ENCODE assay signal across 31 cellular contexts in genomic region chr17:79625706-79626105, GRCh38. TPM values are rescaled to one million over a fixed set of nuclear protein-coding genes. Genes with fewer than 3 reads are reported as not detected.
DNase-seq lines count a peak whose midpoint lies in the region; ATAC-seq, FAIRE-seq and TF ChIP-seq lines count a peak whose summit lies in the region.
"Had no signal": no experiment of that assay in that cellular context is flagged by ENCODE, and none has a peak within 500 bp of the region (broad histone marks: within the 10 kb centered on the region; RNA-seq: fewer than 3 reads in every experiment).

No MANE protein-coding gene starts in this region.

- H2AFZ ChIP-seq in HepG2 (ENCODE audit: low read length), result no peak overlapping the region
- H2AFZ ChIP-seq: PC-9 had no signal

- H3K79me2 ChIP-seq in HepG2 (ENCODE audit: insufficient read depth, low read length), result no peaks in the 10 kb centered on the region

- no peak overlapping the region for H3K4me3 Mint-ChIP-seq in chondrocyte (ENCODE audit: unreplicated experiment)
- H3K4me3 Mint-ChIP-seq: activated CD4-positive, alpha-beta T cell treated with anti-CD3 and anti-CD28 coated beads, Interleukin-2, amount 10 ng/mL, durations not matched to agents 7 days and 5 days; activated T-cell treated with anti-CD3 and anti-CD28 coated beads, Interleukin-2, amount 50 U/mL, for 4 hours; immature natural killer cell; naive B cell; stimulated activated memory B cell treated with anti-CD40 and anti-IgM and Interleukin-4, amounts not matched to agents 10 μg/mL and 1 μg/mL and 100 μg/mL, for 72 hours had no signal

- in situ Hi-C loops in HepG2 (cut with HindIII; ENCODE audit: extremely low pct_ligation_motif_present, low pct_unique_long_range_greater_than_20kb), result no loop called here

- intact Hi-C loops in right lobe of liver (cut with DNase I), result no loop called here
- intact Hi-C loops in HepG2 (cut with micrococcal nuclease; ENCODE audit: unreplicated experiment), result no loop called here
- intact Hi-C loops in mucosa of descending colon (cut with DNase I, micrococcal nuclease), result no loop called here
- intact Hi-C loops in uterus (cut with DNase I; ENCODE audit: low total_unique reads), result no loop called here

- no peak for TF ChIP-seq CTCF in right lobe of liver (IDR thresholded peaks at IDR 0.05)
- TF ChIP-seq CTCF in HepG2 (CRISPR knock-in tag; IDR thresholded peaks at IDR 0.05), result no peak
- TF ChIP-seq CTCF in chondrocyte (IDR thresholded peaks at IDR 0.05), result no peak
- no peak for TF ChIP-seq CTCF in mucosa of descending colon (IDR thresholded peaks at IDR 0.05)
- TF ChIP-seq CTCF in uterus (IDR thresholded peaks at IDR 0.05), result no peak
- TF ChIP-seq CTCF in foreskin keratinocyte (conservative IDR thresholded peaks at IDR 0.05), result no peak

- H3K36me3 ChIP-seq in right lobe of liver, result no peaks in the 10 kb centered on the region
- no peaks in the 10 kb centered on the region for H3K36me3 ChIP-seq in HepG2 (replicated peaks in 1 of 2; ENCODE audit: control insufficient read depth in 1 of 2, insufficient read depth in 2 of 2, low read length in 2 of 2)
- no peaks in the 10 kb centered on the region for H3K36me3 ChIP-seq in mucosa of descending colon (ENCODE audit: low read depth)
- H3K36me3 ChIP-seq in uterus, result no peaks in the 10 kb centered on the region
- H3K36me3 ChIP-seq: BLaER1 treated with 17β-estradiol and CSF1 and Interleukin-3, amounts not matched to agents 10 nM and 100 nM; transverse colon had no signal

- no peak overlapping the region for H3K27ac ChIP-seq in right lobe of liver
- no peak overlapping the region for H3K27ac ChIP-seq in HepG2 (ENCODE audit: extremely low read length, insufficient read depth, low read length)
- no peak overlapping the region for H3K27ac ChIP-seq in uterus
- no peak overlapping the region for H3K27ac ChIP-seq in foreskin keratinocyte
- H3K27ac ChIP-seq: BLaER1 treated with 17β-estradiol and CSF1 and Interleukin-3, amounts not matched to agents 10 nM and 100 nM; PC-9; transverse colon; VCaP had no signal

- CTCF ChIA-PET in HepG2 (lab: Yijun Ruan, JAX; ENCODE audit: low intra/inter-chr PET ratio, low total read pairs), result no interaction called here

- H3K9ac ChIP-seq in HepG2 (ENCODE audit: insufficient read depth, low read depth, low read length), result no peak overlapping the region
- H3K9ac ChIP-seq: BLaER1 treated with 17β-estradiol and CSF1 and Interleukin-3, amounts not matched to agents 10 nM and 100 nM had no signal

- DNase-seq in right lobe of liver (peak; percentile 3 to 19 (median 16)), HepG2 (ENCODE audit: low spot score) (no peak), chondrocyte (ENCODE audit: low spot score) (peak; percentile 50), mucosa of descending colon (peak in 2 of 3 donors; percentile 9 to 24), uterus (peak; percentile 1 to 3), foreskin keratinocyte (no peak), activated T-cell treated with anti-CD3 and anti-CD28 coated beads for 4 hours (no peak)
- DNase-seq: activated CD4-positive, alpha-beta T cell treated with anti-CD3 and anti-CD28 coated beads, Interleukin-2, amount 10 ng/mL, durations not matched to agents 7 days and 5 days; activated naive CD4-positive, alpha-beta T cell treated with Interleukin-2 at 50 U/mL for 16 hours; activated T-cell treated with anti-CD3 and anti-CD28 coated beads, Interleukin-2, amount 50 U/mL, for 4 hours; amygdala; DMS153; effector CD4-positive, alpha-beta T cell; hypothalamus; immature natural killer cell; Karpas-422; naive B cell; NCI-H1417; NCI-H2081; NCI-H2227 treated with DMSO at 0.1 percent for 48 hours; NCI-H526 treated with DMSO at 0.1 percent for 48 hours; PC-9; SHP77 treated with DMSO at 0.1 percent for 48 hours; T-helper 9 cell had no signal

- no peaks in the 10 kb centered on the region; the same call in 1 of the 2 replicates for H4K20me1 ChIP-seq in HepG2 (ENCODE audit: insufficient read depth, low read length)

- no peak overlapping the region for H3K27ac Mint-ChIP-seq in chondrocyte (ENCODE audit: unreplicated experiment)
- H3K27ac Mint-ChIP-seq: activated CD4-positive, alpha-beta T cell treated with anti-CD3 and anti-CD28 coated beads, Interleukin-2, amount 10 ng/mL, durations not matched to agents 7 days and 5 days; immature natural killer cell; naive B cell; stimulated activated memory B cell treated with anti-CD40 and anti-IgM and Interleukin-4, amounts not matched to agents 10 μg/mL and 1 μg/mL and 100 μg/mL, for 72 hours had no signal

- BruUV-seq in HepG2 (replicated peaks; lab: Mats Ljungman, UMichigan), result no TSS peak

- H3K4me3 ChIP-seq in right lobe of liver, result no peak overlapping the region
- no peak overlapping the region for H3K4me3 ChIP-seq in HepG2 (replicated peaks in 1 of 3; ENCODE audit: insufficient read depth in 1 of 3, low read depth in 2 of 3, low read length in 3 of 3)
- H3K4me3 ChIP-seq in mucosa of descending colon, result no peak overlapping the region
- H3K4me3 ChIP-seq in uterus, result no peak overlapping the region
- H3K4me3 ChIP-seq: BLaER1 treated with 17β-estradiol and CSF1 and Interleukin-3, amounts not matched to agents 10 nM and 100 nM; PC-9; transverse colon had no signal

- peaks cover 56% of the 10 kb centered on the region for H3K27me3 Mint-ChIP-seq in chondrocyte (ENCODE audit: low read depth)
- H3K27me3 Mint-ChIP-seq: activated CD4-positive, alpha-beta T cell treated with anti-CD3 and anti-CD28 coated beads, Interleukin-2, amount 10 ng/mL, durations not matched to agents 7 days and 5 days had no signal

- H3K4me1 ChIP-seq in right lobe of liver (no peaks in the 10 kb centered on the region), HepG2 (ENCODE audit: insufficient read depth, low read length) (no peaks in the 10 kb centered on the region), mucosa of descending colon (ENCODE audit: low read depth) (no peaks in the 10 kb centered on the region), uterus (no peaks in the 10 kb centered on the region), foreskin keratinocyte (no peaks in the 10 kb centered on the region)
- H3K4me1 ChIP-seq: BLaER1 treated with 17β-estradiol and CSF1 and Interleukin-3, amounts not matched to agents 10 nM and 100 nM had no signal

- FAIRE-seq in HepG2 (lab: Jason Lieb, UNC), result no peak

- ATAC-seq in right lobe of liver (no peak), HepG2 (no peak), mucosa of descending colon (no peak), HG02678 (IDR thresholded peaks at IDR 0.05; ENCODE audit: unreplicated experiment) (no peak), foreskin keratinocyte (no peak)
- ATAC-seq: activated T-cell treated with anti-CD3 and anti-CD28 coated beads, Interleukin-2, amount 50 U/mL, for 4 hours; stimulated activated memory B cell treated with anti-CD40 and anti-IgM and Interleukin-4, amounts not matched to agents 10 μg/mL and 1 μg/mL and 100 μg/mL, for 72 hours had no signal

- H3K4me1 Mint-ChIP-seq in chondrocyte (ENCODE audit: low read depth), result no peaks in the 10 kb centered on the region
- H3K4me1 Mint-ChIP-seq: activated CD4-positive, alpha-beta T cell treated with anti-CD3 and anti-CD28 coated beads, Interleukin-2, amount 10 ng/mL, durations not matched to agents 7 days and 5 days; immature natural killer cell; naive B cell; stimulated activated memory B cell treated with anti-CD40 and anti-IgM and Interleukin-4, amounts not matched to agents 10 μg/mL and 1 μg/mL and 100 μg/mL, for 72 hours had no signal

- H3K4me2 ChIP-seq in HepG2 (ENCODE audit: low read depth, low read length), result no peak overlapping the region
- H3K4me2 ChIP-seq: BLaER1 treated with 17β-estradiol and CSF1 and Interleukin-3, amounts not matched to agents 10 nM and 100 nM; PC-9 had no signal

- H3K27me3 ChIP-seq in right lobe of liver (no peaks in the 10 kb centered on the region), HepG2 (ENCODE audit: control insufficient read depth in 1 of 2, insufficient read depth in 2 of 2, low read length in 2 of 2) (peaks cover 8 to 78% of the 10 kb centered on the region in 2 experiments; a peak in 4 of 5 replicates), uterus (no peaks in the 10 kb centered on the region), foreskin keratinocyte (no peaks in the 10 kb centered on the region)
- H3K27me3 ChIP-seq: BLaER1 treated with 17β-estradiol and CSF1 and Interleukin-3, amounts not matched to agents 10 nM and 100 nM; transverse colon had no signal

- no peak for TF ChIP-seq RAD21 in HepG2 (CRISPR knock-in tag; IDR thresholded peaks at IDR 0.05)

- no peaks in the 10 kb centered on the region for H3K36me3 Mint-ChIP-seq in chondrocyte (ENCODE audit: low read depth)
- H3K36me3 Mint-ChIP-seq: immature natural killer cell; naive B cell; stimulated activated memory B cell treated with anti-CD40 and anti-IgM and Interleukin-4, amounts not matched to agents 10 μg/mL and 1 μg/mL and 100 μg/mL, for 72 hours had no signal

- WGBS in right lobe of liver (ENCODE audit: insufficient coverage, low coverage, low lambda C conversion rate, missing lambda C conversion rate), result 67% methylated on average over 11 of the region's 15 CpGs
- 66% methylated on average over 15 of the region's 15 CpGs for WGBS in HepG2 (ENCODE audit: low lambda C conversion rate)

- no peak for TF ChIP-seq EP300 in HepG2 (IDR thresholded peaks at IDR 0.05; ENCODE audit: low read depth in 2 of 2, low read length in 2 of 2)
- no peak for TF ChIP-seq EP300 in HepG2 (CRISPR knock-in tag; IDR thresholded peaks at IDR 0.05; ENCODE audit: borderline replicate concordance)

- no peaks in the 10 kb centered on the region for H3K9me3 Mint-ChIP-seq in chondrocyte (ENCODE audit: low read depth)
- H3K9me3 Mint-ChIP-seq: activated CD4-positive, alpha-beta T cell treated with anti-CD3 and anti-CD28 coated beads, Interleukin-2, amount 10 ng/mL, durations not matched to agents 7 days and 5 days; activated T-cell treated with anti-CD3 and anti-CD28 coated beads, Interleukin-2, amount 50 U/mL, for 4 hours; stimulated activated memory B cell treated with anti-CD40 and anti-IgM and Interleukin-4, amounts not matched to agents 10 μg/mL and 1 μg/mL and 100 μg/mL, for 72 hours had no signal

- H3K9me3 ChIP-seq in right lobe of liver, result no peaks in the 10 kb centered on the region
- H3K9me3 ChIP-seq in HepG2 (ENCODE audit: low read length), result no peaks in the 10 kb centered on the region
- no peaks in the 10 kb centered on the region for H3K9me3 ChIP-seq in mucosa of descending colon
- H3K9me3 ChIP-seq in uterus, result no peaks in the 10 kb centered on the region
- H3K9me3 ChIP-seq: BLaER1 treated with 17β-estradiol and CSF1 and Interleukin-3, amounts not matched to agents 10 nM and 100 nM; transverse colon had no signal

- POLR2A ChIA-PET in HepG2 (lab: Yijun Ruan, JAX), result no interaction called here

- no peak for TF ChIP-seq POLR2A in right lobe of liver (IDR thresholded peaks at IDR 0.05)
- TF ChIP-seq POLR2A in HepG2 (IDR thresholded peaks at IDR 0.05; ENCODE audit: insufficient read depth in 1 of 2, low read depth in 2 of 2, low read length in 2 of 2), result no peak
- TF ChIP-seq POLR2A in uterus (IDR thresholded peaks at IDR 0.05), result no peak

RNA-seq across cellular contexts. Expression of gene RBFOX3, which starts 14.9 kb away (rescaled TPM):
- not detected for total RNA-seq in right lobe of liver
- total RNA-seq in HepG2 (2016; rRNA removed; fragmentation: Illumina TruSeq; extraction: Trizol), result not detected in 2 replicates
- not detected in 2 replicates for total RNA-seq in HepG2 (2016; cell fraction: cytosol; rRNA removed; fragmentation: Illumina TruSeq; extraction: Trizol; ENCODE audit: low read depth)
- total RNA-seq in HepG2 (2016; cell fraction: insoluble cytoplasmic fraction; rRNA removed; fragmentation: Illumina TruSeq; extraction: Trizol), result not detected in 2 replicates
- not detected in 2 replicates for total RNA-seq in HepG2 (2016; cell fraction: membrane; rRNA removed; fragmentation: Illumina TruSeq; extraction: Trizol)
- total RNA-seq in HepG2 (2016; cell fraction: nucleus; rRNA removed; fragmentation: Illumina TruSeq; extraction: Trizol), result not detected in 2 replicates
- not detected in 2 replicates for polyA plus RNA-seq in HepG2 (2011; rRNA removed)
- polyA plus RNA-seq in HepG2 (2011; cell fraction: cytosol; rRNA removed), result 0.03 TPM in 1 of 2 replicates, not detected in the other
- polyA plus RNA-seq in HepG2 (2011; cell fraction: nucleus; rRNA removed), result not detected in 2 replicates
- polyA plus RNA-seq in HepG2 (2012), result 0.25 TPM in 1 of 2 replicates, not detected in the other
- polyA plus RNA-seq in HepG2 (2016; cell fraction: cytosol; fragmentation: Illumina TruSeq; extraction: Trizol; ENCODE audit: low read depth), result not detected in 2 replicates
- not detected in 2 replicates for polyA plus RNA-seq in HepG2 (2016; cell fraction: insoluble cytoplasmic fraction; fragmentation: Illumina TruSeq; extraction: Trizol; ENCODE audit: low read depth)
- polyA plus RNA-seq in HepG2 (2016; cell fraction: membrane; fragmentation: Illumina TruSeq; extraction: Trizol; ENCODE audit: low read depth), result not detected in 2 replicates
- not detected in 2 replicates for polyA plus RNA-seq in HepG2 (2016; cell fraction: nucleus; fragmentation: Illumina TruSeq; extraction: Trizol; ENCODE audit: insufficient read depth, low read depth)
- 0.05 TPM in 1 of 2 replicates, not detected in the other for polyA minus RNA-seq in HepG2 (2011; rRNA and poly(A)+ RNA removed; ENCODE audit: low replicate concordance)
- not detected in 2 replicates for polyA minus RNA-seq in HepG2 (2011; cell fraction: cytosol; rRNA and poly(A)+ RNA removed)
- polyA minus RNA-seq in HepG2 (2011; cell fraction: nucleus; rRNA and poly(A)+ RNA removed), result not detected in 2 replicates
- total RNA-seq in chondrocyte, result not detected in 3 replicates
- 100 to 1,000 TPM in 1 of 3 donors, 1 to 10 TPM in 1, under 1 TPM in 1; 0.90 to 155 (median 2.4) TPM for total RNA-seq in mucosa of descending colon
- total RNA-seq in uterus, result 1 to 10 TPM in 3 of 4 donors, under 1 TPM in 1; 0.69 to 5.3 (median 2.7) TPM
- not detected in 2 replicates for total RNA-seq in foreskin keratinocyte
- not detected in 2 replicates for polyA plus RNA-seq in foreskin keratinocyte
- total RNA-seq: activated CD4-positive, alpha-beta T cell treated with anti-CD3 and anti-CD28 coated beads, Interleukin-2, amount 10 ng/mL, durations not matched to agents 7 days and 5 days; activated CD8-positive, alpha-beta memory T cell treated with anti-CD3 and anti-CD28 coated beads for 36 hours; activated T-cell treated with anti-CD3 and anti-CD28 coated beads, Interleukin-2, amount 50 U/mL, for 4 hours; PC-9; subcutaneous adipose tissue had no signal

Comparison
In these comparisons a context has a peak if more than half of its experiments do, and no peak if none do; other contexts are left out.
1. DNase-seq: peak in right lobe of liver (3 of 3), chondrocyte (single experiment), mucosa of descending colon (2 of 3) and uterus (2 of 2); none in HepG2 (single experiment), foreskin keratinocyte (0 of 2) and activated T-cell treated with anti-CD3 and anti-CD28 coated beads for 4 hours (single experiment).